Comparison of ENCODE assay signal across 18 cellular contexts in the genomic region with DNA sequence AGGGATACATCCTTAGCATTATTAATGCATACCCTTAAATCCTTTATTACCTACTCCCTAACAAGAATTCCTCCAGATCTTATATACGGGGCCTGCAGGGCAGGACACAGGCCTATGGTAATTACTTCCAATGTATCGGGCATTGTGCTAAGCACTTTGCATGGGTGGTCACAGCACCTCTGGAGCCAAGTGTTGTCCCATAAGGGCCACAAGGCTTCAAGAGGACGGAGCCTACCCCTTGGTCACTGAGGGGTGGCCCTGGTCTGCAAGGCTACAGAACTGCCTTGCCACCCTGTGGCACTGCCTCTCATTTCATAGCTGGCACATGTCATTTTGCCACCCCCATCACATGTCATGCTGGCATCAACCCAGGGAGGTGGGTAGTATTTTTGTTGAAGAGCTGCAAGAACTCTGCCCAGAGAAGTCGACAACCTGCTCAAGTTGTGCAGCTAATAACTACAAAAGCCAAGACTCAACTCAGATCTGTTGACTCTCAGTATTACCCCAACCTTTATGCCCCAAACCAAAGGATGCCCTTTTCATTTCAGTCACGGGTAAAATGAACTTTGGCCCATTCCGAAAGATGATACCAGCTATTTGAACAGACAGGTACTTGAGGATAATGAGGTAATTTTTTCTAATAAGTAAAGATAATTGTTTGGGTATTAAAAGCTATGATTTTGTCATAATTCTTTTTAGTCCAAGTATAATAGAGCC.
"Had no signal": no experiment of that assay in that cellular context is flagged by ENCODE, and none has a peak within 500 bp of the region (broad histone marks: within the 10 kb centered on the region; RNA-seq: fewer than 3 reads in every experiment).

No MANE protein-coding gene starts in this region.

- H3K27ac Mint-ChIP-seq: activated CD4-positive, alpha-beta memory T cell treated with anti-CD3 and anti-CD28 coated beads for 36 hours; activated CD4-positive, alpha-beta T cell treated with anti-CD3 and anti-CD28 coated beads for 36 hours; activated CD8-positive, alpha-beta memory T cell treated with anti-CD3 and anti-CD28 coated beads, Interleukin-2, amount 10 ng/mL, durations not matched to agents 7 days and 5 days; activated naive CD4-positive, alpha-beta T cell treated with anti-CD3 and anti-CD28 coated beads for 36 hours; activated naive CD8-positive, alpha-beta T cell treated with anti-CD3 and anti-CD28 coated beads, Interleukin-2, amount 50 U/mL, for 24 hours; activated T-helper 2 cell treated with anti-CD3 and anti-CD28 coated beads, Interferon-gamma antibody, Interleukin-2, Interleukin-4, amounts not matched to agents 10 μg/mL and 5 μg/mL and 100 μg/mL, durations not matched to agents 14 hours and 24 hours and 36 hours; memory B cell; natural killer cell treated with Interleukin-12 subunit alpha and Interleukin-12 subunit beta and Interleukin-15 and Interleukin-18, amount 100 ng/mL, for 72 hours; stimulated activated naive B cell treated with anti-CD40 and anti-IgM and Interleukin-4, amounts not matched to agents 10 μg/mL and 1 μg/mL and 100 μg/mL, for 72 hours had no signal

- H3K27me3 Mint-ChIP-seq: activated CD4-positive, alpha-beta memory T cell treated with anti-CD3 and anti-CD28 coated beads for 36 hours; activated CD4-positive, alpha-beta T cell treated with anti-CD3 and anti-CD28 coated beads for 36 hours; activated CD8-positive, alpha-beta memory T cell treated with anti-CD3 and anti-CD28 coated beads, Interleukin-2, amount 10 ng/mL, durations not matched to agents 7 days and 5 days; activated naive CD8-positive, alpha-beta T cell treated with anti-CD3 and anti-CD28 coated beads, Interleukin-2, amount 50 U/mL, for 24 hours; memory B cell; natural killer cell treated with Interleukin-12 subunit alpha and Interleukin-12 subunit beta and Interleukin-15 and Interleukin-18, amount 100 ng/mL, for 72 hours; stimulated activated naive B cell treated with anti-CD40 and anti-IgM and Interleukin-4, amounts not matched to agents 10 μg/mL and 1 μg/mL and 100 μg/mL, for 72 hours had no signal

- H3K4me1 Mint-ChIP-seq: memory B cell had no signal

- H3K27me3 ChIP-seq: tibial artery had no signal

- H3K4me1 ChIP-seq: left ventricle myocardium inferior had no signal

- H3K27ac ChIP-seq: left ventricle myocardium inferior, skin epidermis, tibial artery had no signal

- H3K9me3 ChIP-seq: left ventricle myocardium inferior, tibial artery had no signal

- DNase-seq: activated CD4-positive, alpha-beta memory T cell treated with anti-CD3 and anti-CD28 coated beads for 36 hours; activated CD4-positive, alpha-beta T cell treated with anti-CD3 and anti-CD28 coated beads for 36 hours; activated CD8-positive, alpha-beta memory T cell treated with anti-CD3 and anti-CD28 coated beads, Interleukin-2, amount 10 ng/mL, durations not matched to agents 7 days and 5 days; activated naive CD4-positive, alpha-beta T cell treated with anti-CD3 and anti-CD28 coated beads for 36 hours; activated naive CD8-positive, alpha-beta T cell treated with anti-CD3 and anti-CD28 coated beads, Interleukin-2, amount 50 U/mL, for 24 hours; activated T-cell treated with anti-CD3 and anti-CD28 coated beads, Interleukin-2, amount 50 U/mL, for 1 hour; hippocampal formation; kidney; left ventricle myocardium inferior; occipital lobe; stimulated activated CD4-positive, alpha-beta T cell treated with anti-CD3 and anti-CD28 coated beads, Interleukin-15, amount 100 ng/mL, for 24 hours; stimulated activated CD4-positive, alpha-beta T cell treated with anti-CD3 and anti-CD28 coated beads, Interleukin-4, amount 100 ng/mL, for 1 hour; stimulated activated naive B cell treated with anti-CD40 and anti-IgM and Interleukin-4, amounts not matched to agents 10 μg/mL and 1 μg/mL and 100 μg/mL, for 72 hours had no signal

- H3K36me3 ChIP-seq: left ventricle myocardium inferior had no signal

- H3K4me3 Mint-ChIP-seq: activated CD4-positive, alpha-beta memory T cell treated with anti-CD3 and anti-CD28 coated beads for 36 hours; activated CD4-positive, alpha-beta T cell treated with anti-CD3 and anti-CD28 coated beads for 36 hours; activated CD8-positive, alpha-beta memory T cell treated with anti-CD3 and anti-CD28 coated beads, Interleukin-2, amount 10 ng/mL, durations not matched to agents 7 days and 5 days; activated naive CD4-positive, alpha-beta T cell treated with anti-CD3 and anti-CD28 coated beads for 36 hours; activated naive CD8-positive, alpha-beta T cell treated with anti-CD3 and anti-CD28 coated beads, Interleukin-2, amount 50 U/mL, for 24 hours; memory B cell; natural killer cell treated with Interleukin-12 subunit alpha and Interleukin-12 subunit beta and Interleukin-15 and Interleukin-18, amount 100 ng/mL, for 72 hours; stimulated activated naive B cell treated with anti-CD40 and anti-IgM and Interleukin-4, amounts not matched to agents 10 μg/mL and 1 μg/mL and 100 μg/mL, for 72 hours had no signal

- H3K4me3 ChIP-seq: left ventricle myocardium inferior, skin epidermis, tibial artery had no signal

- H3K9me3 Mint-ChIP-seq: activated CD4-positive, alpha-beta memory T cell treated with anti-CD3 and anti-CD28 coated beads for 36 hours; activated naive CD4-positive, alpha-beta T cell treated with anti-CD3 and anti-CD28 coated beads for 36 hours; activated naive CD8-positive, alpha-beta T cell treated with anti-CD3 and anti-CD28 coated beads, Interleukin-2, amount 50 U/mL, for 24 hours; activated T-helper 2 cell treated with anti-CD3 and anti-CD28 coated beads, Interferon-gamma antibody, Interleukin-2, Interleukin-4, amounts not matched to agents 10 μg/mL and 5 μg/mL and 100 μg/mL, durations not matched to agents 14 hours and 24 hours and 36 hours; natural killer cell treated with Interleukin-12 subunit alpha and Interleukin-12 subunit beta and Interleukin-15 and Interleukin-18, amount 100 ng/mL, for 72 hours had no signal
